ENCODE assay signal across 16 cellular contexts in genomic region chr1:162626089-162626488, GRCh38. TPM values are rescaled to one million over a fixed set of nuclear protein-coding genes. Genes with fewer than 3 reads are reported as not detected.
DNase-seq lines count a peak whose midpoint lies in the region; ATAC-seq and TF ChIP-seq lines count a peak whose summit lies in the region.
"Had no signal": no experiment of that assay in that cellular context is flagged by ENCODE, and none has a peak within 500 bp of the region (broad histone marks: within the 10 kb centered on the region; RNA-seq: fewer than 3 reads in every experiment).

No MANE protein-coding gene starts in this region.

- H4K20me1 ChIP-seq in GM23248 (ENCODE audit: insufficient read depth) (no peaks in the 10 kb centered on the region), smooth muscle cell (ENCODE audit: low read depth) (no peaks in the 10 kb centered on the region)

- no peak for TF ChIP-seq CTCF in colonic mucosa (IDR thresholded peaks at IDR 0.05)
- no peak for TF ChIP-seq CTCF in left lung (IDR thresholded peaks at IDR 0.05)
- no peak for TF ChIP-seq CTCF in smooth muscle cell (IDR thresholded peaks at IDR 0.05; ENCODE audit: borderline replicate concordance, insufficient read depth, poor library complexity, severe bottlenecking)

- H3K27me3 ChIP-seq in GM23248 (replicated peaks; ENCODE audit: insufficient read depth) (no peaks in the 10 kb centered on the region), colonic mucosa (no peaks in the 10 kb centered on the region), left lung (no peaks in the 10 kb centered on the region), smooth muscle cell (ENCODE audit: low read depth) (peaks cover 9% of the 10 kb centered on the region)
- H3K27me3 ChIP-seq: upper lobe of left lung had no signal

- peaks cover 14% of the 10 kb centered on the region for H3K79me2 ChIP-seq in GM23248 (ENCODE audit: insufficient read depth)
- no peaks in the 10 kb centered on the region for H3K79me2 ChIP-seq in smooth muscle cell (ENCODE audit: low read depth)

- H3K9ac ChIP-seq in GM23248 (peak overlapping the region; percentile 66), colonic mucosa (ENCODE audit: low read depth in 2 of 2, low read length in 2 of 2) (no peak overlapping the region), smooth muscle cell (ENCODE audit: low read depth) (no peak overlapping the region)

- 1 to 2% methylated on average over 2 of the region's 2 CpGs for WGBS in GM23248 (ENCODE audit: low coverage in 1 of 2, low lambda C conversion rate in 2 of 2, missing lambda C conversion rate in 2 of 2), 2 experiments
- WGBS in smooth muscle cell (ENCODE audit: low lambda C conversion rate), result 52% methylated on average over 2 of the region's 2 CpGs

- intact Hi-C loops in colonic mucosa (cut with DNase I), result no loop called here
- intact Hi-C loops in left lung (cut with DNase I), result no loop called here

- H3K9me3 ChIP-seq in GM23248 (ENCODE audit: low read depth) (no peaks in the 10 kb centered on the region), colonic mucosa (no peaks in the 10 kb centered on the region), left lung (no peaks in the 10 kb centered on the region), smooth muscle cell (replicated peaks; ENCODE audit: low read depth) (no peaks in the 10 kb centered on the region)
- H3K9me3 ChIP-seq: upper lobe of left lung had no signal

- H3K36me3 ChIP-seq in GM23248 (ENCODE audit: low read depth) (no peaks in the 10 kb centered on the region), colonic mucosa (no peaks in the 10 kb centered on the region), left lung (no peaks in the 10 kb centered on the region), smooth muscle cell (ENCODE audit: low read depth) (no peaks in the 10 kb centered on the region)
- H3K36me3 ChIP-seq: upper lobe of left lung had no signal

- in situ Hi-C loops in GM23248 (cut with MboI), result no loop called here

- H3K4me2 ChIP-seq in GM23248 (ENCODE audit: unreplicated experiment) (peak overlapping the region; percentile 89), smooth muscle cell (peak overlapping the region; percentile 41)

- H3K4me3 ChIP-seq in GM23248 (peak overlapping the region; percentile 61), colonic mucosa (no peak overlapping the region), left lung (no peak overlapping the region), smooth muscle cell (no peak overlapping the region)

- peak overlapping the region; percentile 77 for H2AFZ ChIP-seq in GM23248
- H2AFZ ChIP-seq in smooth muscle cell (ENCODE audit: low read depth), result no peak overlapping the region

- H3K9me2 ChIP-seq in GM23248 (ENCODE audit: insufficient read depth), result no peaks in the 10 kb centered on the region

- ATAC-seq in left lung (peak; percentile 21), HG02571 (IDR thresholded peaks at IDR 0.05; ENCODE audit: unreplicated experiment) (no peak)
- ATAC-seq: activated naive CD8-positive, alpha-beta T cell treated with anti-CD3 and anti-CD28 coated beads, Interleukin-2, amount 50 U/mL, for 24 hours had no signal

- peak; percentile 61 for DNase-seq in GM23248
- DNase-seq in colonic mucosa, result no peak
- no peak for DNase-seq in left lung
- no peak for DNase-seq in smooth muscle cell (lab: John Stamatoyannopoulos, UW; ENCODE audit: unreplicated experiment)
- DNase-seq in 8988T, result no peak
- DNase-seq in NCI-H446 (lab: John Stamatoyannopoulos, UW), result no peak
- no peak for DNase-seq in retina
- DNase-seq: activated CD4-positive, alpha-beta T cell treated with anti-CD3 and anti-CD28 coated beads, Interleukin-2, amount 10 ng/mL, durations not matched to agents 24 days and 14 days; activated naive CD8-positive, alpha-beta T cell treated with anti-CD3 and anti-CD28 coated beads, Interleukin-2, amount 50 U/mL, for 24 hours; activated T-cell treated with anti-CD3 and anti-CD28 coated beads, Interleukin-2, amount 50 U/mL, for 1 hour; COR-L47; MV-4-11; NCI-H2107; T-helper 9 cell; upper lobe of left lung had no signal

- H3F3A ChIP-seq in GM23248 (ENCODE audit: insufficient read depth) (peaks cover 44% of the 10 kb centered on the region), smooth muscle cell (ENCODE audit: low read depth) (peaks cover 11% of the 10 kb centered on the region)

- H3K4me1 ChIP-seq in GM23248 (ENCODE audit: insufficient read depth) (peaks cover 48% of the 10 kb centered on the region), colonic mucosa (no peaks in the 10 kb centered on the region), left lung (no peaks in the 10 kb centered on the region), smooth muscle cell (ENCODE audit: low read depth) (peaks cover 14% of the 10 kb centered on the region)

- H3K27ac ChIP-seq in GM23248 (peak overlapping the region; percentile 22), colonic mucosa (peak overlapping the region; percentile 23), left lung (peak overlapping the region; percentile 7 to 75), smooth muscle cell (ENCODE audit: low read depth) (no peak overlapping the region)

RNA-seq across cellular contexts. Expression of gene DDR2, which starts 6.2 kb away (rescaled TPM):
- 194 and 196 TPM in 2 replicates for total RNA-seq in GM23248 (2014; rRNA removed; shearing (Covaris generic))
- polyA plus RNA-seq in GM23248 (2016; fragmentation: Nextera tagmentation; extraction: Ambion mirVana) (94.7 and 96.1 TPM in 2 replicates), smooth muscle cell (8.1 and 13.3 TPM in 2 replicates)
- total RNA-seq in colonic mucosa (10 to 100 TPM in 1 of 2 donors, 1 to 10 TPM in 1; 7.6 to 26.5 TPM), left lung (10 to 100 TPM; 47.1 to 47.6 TPM), smooth muscle cell (24.5 and 26.5 TPM in 2 replicates)
